In genomic region chr6:108562503-108562993, GRCh38 we compare ENCODE assay signal across 8 cellular contexts. TPM values are rescaled to one million over a fixed set of nuclear protein-coding genes. Genes with fewer than 3 reads are reported as not detected.
A peak's percentile ranks its signal among the peaks of the same experiment; 100 is the strongest.
DNase-seq lines count a peak whose midpoint lies in the region; ATAC-seq and TF ChIP-seq lines count a peak whose summit lies in the region.

No MANE protein-coding gene starts in this region.

- no peaks in the 10 kb centered on the region; the same call in 1 of the 2 replicates for H3K79me2 ChIP-seq in OCI-LY7 (ENCODE audit: insufficient read depth, low read depth, low read length)

- H3K9me3 ChIP-seq in OCI-LY7 (ENCODE audit: low read length) (no peaks in the 10 kb centered on the region), iPS-18a (ENCODE audit: control insufficient read depth, low read depth, low read length) (no peaks in the 10 kb centered on the region)

- no peak for TF ChIP-seq POLR2A in GM18505 (IDR thresholded peaks at IDR 0.05; ENCODE audit: borderline replicate concordance, extremely low read depth, insufficient read depth, insufficient read length)

- H4K20me1 ChIP-seq in OCI-LY7 (ENCODE audit: insufficient read depth, low read length): peaks cover 39% of the 10 kb centered on the region

- peak overlapping the region; percentile 65 for H3K4me3 ChIP-seq in AG04449 (ENCODE audit: low read depth, low read length)
- H3K4me3 ChIP-seq in GM12875 (ENCODE audit: low read depth, low read length): peak overlapping the region; percentile 52
- H3K4me3 ChIP-seq in OCI-LY7 (ENCODE audit: low read depth, low read length, poor library complexity, severe bottlenecking): no peak overlapping the region
- H3K4me3 ChIP-seq in brain microvascular endothelial cell (ENCODE audit: low read depth, low read length): peak overlapping the region; percentile 85
- H3K4me3 ChIP-seq in iPS-18a (ENCODE audit: low read length): peak overlapping the region; percentile 97
- peak overlapping the region; percentile 89 for H3K4me3 ChIP-seq in retinal pigment epithelial cell (ENCODE audit: low read length)

- POLR2A ChIA-PET in AG04449 (lab: Yijun Ruan, JAX) (interaction anchor here (0.7 kb wide), 2 partner anchors 174 to 348 kb away, joined by 3 read pairs; no protein-coding TSS in a partner anchor), OCI-LY7 (lab: Charles Lee) (interaction anchor here (0.7 kb wide), 1 partner anchor 32 kb away, joined by 3 read pairs; no protein-coding TSS in a partner anchor)

- H3K27ac ChIP-seq in OCI-LY7 (ENCODE audit: low read depth, low read length, poor library complexity, severe bottlenecking): no peak overlapping the region
- no peak overlapping the region for H3K27ac ChIP-seq in brain microvascular endothelial cell
- H3K27ac ChIP-seq in iPS-18a (ENCODE audit: low read length): no peak overlapping the region

- H3K27me3 ChIP-seq in brain microvascular endothelial cell (replicated peaks): no peaks in the 10 kb centered on the region
- peaks cover 43% of the 10 kb centered on the region for H3K27me3 ChIP-seq in iPS-18a (ENCODE audit: control insufficient read depth, insufficient read depth, low read length)

- TF ChIP-seq CTCF in AG04449 (IDR thresholded peaks at IDR 0.05; ENCODE audit: insufficient read depth, low read length, missing control alignments) (no peak), GM12875 (IDR thresholded peaks at IDR 0.05; ENCODE audit: borderline replicate concordance, insufficient read depth, low read depth, low read length) (no peak), OCI-LY7 (conservative IDR thresholded peaks at IDR 0.05; ENCODE audit: low read length) (no peak), brain microvascular endothelial cell (IDR thresholded peaks at IDR 0.05; ENCODE audit: low read depth, low read length, missing control alignments) (peak; percentile 14), retinal pigment epithelial cell (conservative IDR thresholded peaks at IDR 0.05; ENCODE audit: low read depth, low read length) (no peak)

- CTCF ChIA-PET in AG04449 (lab: Yijun Ruan, JAX) (interaction anchor here (0.9 to 1.6 kb wide), 6 partner anchors 91 to 330 kb away, joined by 3 to 5 read pairs (median 4); partner anchors contain the start of gene ARMC2), OCI-LY7 (lab: Charles Lee; ENCODE audit: unreplicated experiment) (no interaction called here)

- DNase-seq in AG04449 (ENCODE audit: low read depth, low spot score): no peak
- no peak for DNase-seq in OCI-LY7 (ENCODE audit: low spot score)
- DNase-seq in brain microvascular endothelial cell: peak; percentile 47
- no peak for DNase-seq in retinal pigment epithelial cell (ENCODE audit: low read depth)
- no peak for DNase-seq in NCI-H1930 (lab: John Stamatoyannopoulos, UW)

- H3K9me2 ChIP-seq in OCI-LY7 (ENCODE audit: insufficient read depth, low read length): no peaks in the 10 kb centered on the region

- no peak overlapping the region for H2AFZ ChIP-seq in OCI-LY7 (ENCODE audit: low read length)

- H3K36me3 ChIP-seq in OCI-LY7 (ENCODE audit: insufficient read depth, low read length) (peaks cover 5% of the 10 kb centered on the region), brain microvascular endothelial cell (replicated peaks) (no peaks in the 10 kb centered on the region), iPS-18a (ENCODE audit: control insufficient read depth, low read depth, low read length) (peaks cover 3% of the 10 kb centered on the region)

- no peak for ATAC-seq in GM18505 (IDR thresholded peaks at IDR 0.05; ENCODE audit: unreplicated experiment)

- in situ Hi-C loops in brain microvascular endothelial cell (cut with HindIII; ENCODE audit: low pct_ligation_motif_present, low sequenced_read_pairs): no loop called here

- peak overlapping the region; percentile 61 for H3K9ac ChIP-seq in iPS-18a (ENCODE audit: low read length)

- peak overlapping the region; percentile 15; the same call in 1 of the 2 replicates for H3K4me2 ChIP-seq in OCI-LY7 (ENCODE audit: low read length)

- peaks cover 38% of the 10 kb centered on the region for H3K4me1 ChIP-seq in OCI-LY7 (ENCODE audit: insufficient read depth, low read length, poor library complexity, severe bottlenecking)
- peaks cover 18% of the 10 kb centered on the region for H3K4me1 ChIP-seq in iPS-18a (ENCODE audit: control insufficient read depth, low read depth, low read length)

- intact Hi-C loops in OCI-LY7 (cut with micrococcal nuclease; ENCODE audit: unreplicated experiment): no loop called here

- BruUV-seq in OCI-LY7 (replicated peaks; lab: Mats Ljungman, UMichigan): no TSS peak

RNA-seq across cellular contexts. Expression of gene FOXO3, which starts 1.8 kb away (rescaled TPM):
- 3.0 and 3.8 TPM in 2 replicates for total RNA-seq in OCI-LY7 (2014; rRNA removed; shearing (Covaris generic))
- 9.4 and 9.9 TPM in 2 replicates for total RNA-seq in OCI-LY7 (2022)
